18 cellular contexts compared by ENCODE assay signal in the genomic region with DNA sequence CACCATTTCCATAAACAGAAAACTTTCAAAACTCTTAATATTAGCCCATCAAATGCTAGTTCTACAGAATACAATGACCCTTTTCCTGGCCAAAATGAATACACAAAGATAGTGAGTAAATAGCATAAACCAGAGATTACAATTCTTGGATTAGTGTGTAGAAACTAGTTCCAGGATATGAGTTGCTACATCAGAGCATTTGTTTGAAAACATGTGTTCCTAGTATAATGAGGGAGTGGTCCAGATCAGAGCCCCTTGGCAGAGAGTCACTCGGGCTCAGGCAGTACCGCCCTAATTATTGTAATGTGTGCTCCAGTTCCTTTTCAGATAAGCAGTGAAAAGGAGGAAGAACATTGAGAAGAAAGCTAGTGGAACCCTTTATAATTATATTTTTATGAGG.
"Had no signal": no experiment of that assay in that cellular context is flagged by ENCODE, and none has a peak within 500 bp of the region (broad histone marks: within the 10 kb centered on the region; RNA-seq: fewer than 3 reads in every experiment).

No MANE protein-coding gene starts in this region.

- DNase-seq: activated CD4-positive, alpha-beta T cell treated with anti-CD3 and anti-CD28 coated beads, Interleukin-2, amount 10 ng/mL, durations not matched to agents 7 days and 5 days; activated CD4-positive, CD25-positive, alpha-beta regulatory T cell; activated CD8-positive, alpha-beta memory T cell treated with anti-CD3 and anti-CD28 coated beads for 24 hours; activated naive CD4-positive, alpha-beta T cell treated with anti-CD3 and anti-CD28 coated beads for 36 hours; adrenal gland; effector memory CD8-positive, alpha-beta T cell; erythroblast; foreskin melanocyte; kidney; mammary epithelial cell; naive thymus-derived CD8-positive, alpha-beta T cell; right lobe of liver; spleen; stimulated activated CD4-positive, alpha-beta T cell treated with anti-CD3 and anti-CD28 coated beads, Interleukin-2, amount 100 ng/mL, for 24 hours; stimulated activated naive CD4-positive, alpha-beta T cell; substantia nigra; trophoblast cell had no signal

- H3K4me1 ChIP-seq: adrenal gland, right lobe of liver, spleen had no signal

- H3K27me3 ChIP-seq: adrenal gland, right lobe of liver, spleen had no signal

- H3K36me3 ChIP-seq: adrenal gland, right lobe of liver, spleen had no signal

- FAIRE-seq: kidney had no signal

- ATAC-seq: activated T-helper 17 cell treated with anti-CD3 and anti-CD28 coated beads, Interleukin-2, amount 50 U/mL, for 72 hours; effector memory CD8-positive, alpha-beta T cell; naive thymus-derived CD8-positive, alpha-beta T cell; right lobe of liver had no signal

- H3K9me3 ChIP-seq: adrenal gland, right lobe of liver had no signal

- H3K27ac ChIP-seq: adrenal gland, right lobe of liver, spleen had no signal

- H3K4me3 ChIP-seq: adrenal gland, right lobe of liver, spleen had no signal
